In genomic region chr18:51041677-51042076, GRCh38 we compare ENCODE assay signal across 24 cellular contexts. TPM values are rescaled to one million over a fixed set of nuclear protein-coding genes. Genes with fewer than 3 reads are reported as not detected.
DNase-seq lines count a peak whose midpoint lies in the region; ATAC-seq and TF ChIP-seq lines count a peak whose summit lies in the region.
"Had no signal": no experiment of that assay in that cellular context is flagged by ENCODE, and none has a peak within 500 bp of the region (broad histone marks: within the 10 kb centered on the region; RNA-seq: fewer than 3 reads in every experiment).

No MANE protein-coding gene starts in this region.

- H3K27ac ChIP-seq in left lung = no peak overlapping the region
- H3K27ac ChIP-seq: C4-2B had no signal

- no peaks in the 10 kb centered on the region for H3K36me3 ChIP-seq in left lung
- H3K36me3 ChIP-seq: MG63 had no signal

- intact Hi-C loops in natural killer cell (cut with micrococcal nuclease) = no loop called here
- intact Hi-C loops in left lung (cut with DNase I) = loop anchor here in 1 of 2 donors (10.0 kb wide), 1 partner anchor 217 kb away; the partner anchor contains the start of gene MRO

- H3K4me1 ChIP-seq in left lung = peaks cover 5 to 88% of the 10 kb centered on the region in 2 donors

- DNase-seq in activated T-cell treated with anti-CD3 and anti-CD28 coated beads, Interleukin-2, amount 50 U/mL, for 24 hours = no peak
- no peak for DNase-seq in activated T-cell treated with anti-CD3 and anti-CD28 coated beads, Interleukin-2, amount 50 U/mL, for 1 hour
- DNase-seq in natural killer cell (no peak), left lung (no peak), SW 1271 (lab: John Stamatoyannopoulos, UW) (no peak)
- no peak for DNase-seq in natural killer cell treated with Interleukin-12 subunit alpha and Interleukin-12 subunit beta and Interleukin-15 and Interleukin-18, amount 100 ng/mL, for 72 hours (ENCODE audit: low spot score)
- DNase-seq in effector memory CD8-positive, alpha-beta T cell = no peak
- no peak for DNase-seq in stimulated activated effector memory CD8-positive, alpha-beta T cell treated with anti-CD3 and anti-CD28 coated beads, Interleukin-12 subunit alpha, Interleukin-12 subunit beta, amount 100 ng/mL, for 72 hours (ENCODE audit: low spot score in 2 of 2)
- DNase-seq: AML-193, COR-L47, DMS 273 treated with DMSO at 0.1 percent for 48 hours, DND-41, Kasumi-1, MG63, NCI-H1417, NCI-H1694 treated with DMSO at 0.1 percent for 48 hours, NCI-H2081 treated with DMSO at 0.1 percent for 48 hours, NCI-H2171 treated with DMSO at 0.1 percent for 48 hours, NCI-H524 treated with DMSO at 0.1 percent for 48 hours, NCI-H82 had no signal

- ATAC-seq in natural killer cell (no peak), left lung (no peak)
- ATAC-seq in natural killer cell treated with Interleukin-12 subunit alpha and Interleukin-12 subunit beta and Interleukin-15 and Interleukin-18, amount 100 ng/mL, for 72 hours = no peak
- ATAC-seq in effector memory CD8-positive, alpha-beta T cell (replicated peaks) = no peak
- ATAC-seq in stimulated activated effector memory CD8-positive, alpha-beta T cell treated with anti-CD3 and anti-CD28 coated beads, Interleukin-12 subunit alpha, Interleukin-12 subunit beta, amount 100 ng/mL, for 72 hours = no peak
- ATAC-seq: GM12878, Panc1 had no signal

- no peaks in the 10 kb centered on the region for H3K9me3 Mint-ChIP-seq in activated T-cell treated with anti-CD3 and anti-CD28 coated beads, Interleukin-2, amount 50 U/mL, for 24 hours
- H3K9me3 Mint-ChIP-seq in natural killer cell = no peaks in the 10 kb centered on the region
- H3K9me3 Mint-ChIP-seq in natural killer cell treated with Interleukin-12 subunit alpha and Interleukin-12 subunit beta and Interleukin-15 and Interleukin-18, amount 100 ng/mL, for 72 hours = no peaks in the 10 kb centered on the region
- H3K9me3 Mint-ChIP-seq in effector memory CD8-positive, alpha-beta T cell = no peaks in the 10 kb centered on the region
- no peaks in the 10 kb centered on the region for H3K9me3 Mint-ChIP-seq in stimulated activated effector memory CD8-positive, alpha-beta T cell treated with anti-CD3 and anti-CD28 coated beads, Interleukin-12 subunit alpha, Interleukin-12 subunit beta, amount 100 ng/mL, for 72 hours
- H3K9me3 Mint-ChIP-seq: IgD-negative memory B cell had no signal

- no peaks in the 10 kb centered on the region for H3K9me3 ChIP-seq in left lung
- H3K9me3 ChIP-seq: MG63 had no signal

- H3K27me3 ChIP-seq in left lung = no peaks in the 10 kb centered on the region
- H3K27me3 ChIP-seq: MG63 had no signal

- no peaks in the 10 kb centered on the region for H3K27me3 Mint-ChIP-seq in activated T-cell treated with anti-CD3 and anti-CD28 coated beads, Interleukin-2, amount 50 U/mL, for 24 hours
- no peaks in the 10 kb centered on the region for H3K27me3 Mint-ChIP-seq in natural killer cell (ENCODE audit: low read depth in 2 of 2)
- H3K27me3 Mint-ChIP-seq in natural killer cell treated with Interleukin-12 subunit alpha and Interleukin-12 subunit beta and Interleukin-15 and Interleukin-18, amount 100 ng/mL, for 72 hours = no peaks in the 10 kb centered on the region
- no peaks in the 10 kb centered on the region for H3K27me3 Mint-ChIP-seq in effector memory CD8-positive, alpha-beta T cell
- H3K27me3 Mint-ChIP-seq: IgD-negative memory B cell had no signal

- peaks cover 18% of the 10 kb centered on the region for H3K36me3 Mint-ChIP-seq in activated T-cell treated with anti-CD3 and anti-CD28 coated beads, Interleukin-2, amount 50 U/mL, for 24 hours (ENCODE audit: low read depth)
- no peaks in the 10 kb centered on the region for H3K36me3 Mint-ChIP-seq in natural killer cell
- no peaks in the 10 kb centered on the region for H3K36me3 Mint-ChIP-seq in natural killer cell treated with Interleukin-12 subunit alpha and Interleukin-12 subunit beta and Interleukin-15 and Interleukin-18, amount 100 ng/mL, for 72 hours
- H3K36me3 Mint-ChIP-seq in effector memory CD8-positive, alpha-beta T cell (ENCODE audit: insufficient read depth) = peaks cover 7% of the 10 kb centered on the region
- peaks cover 16% of the 10 kb centered on the region for H3K36me3 Mint-ChIP-seq in stimulated activated effector memory CD8-positive, alpha-beta T cell treated with anti-CD3 and anti-CD28 coated beads, Interleukin-12 subunit alpha, Interleukin-12 subunit beta, amount 100 ng/mL, for 72 hours
- H3K36me3 Mint-ChIP-seq: IgD-negative memory B cell had no signal

- H3K4me3 ChIP-seq in left lung = no peak overlapping the region
- H3K4me3 ChIP-seq: GM12878, MG63 had no signal

- peak overlapping the region; percentile 76 for H3K27ac Mint-ChIP-seq in activated T-cell treated with anti-CD3 and anti-CD28 coated beads, Interleukin-2, amount 50 U/mL, for 24 hours
- H3K27ac Mint-ChIP-seq in natural killer cell = peak overlapping the region; percentile 2 to 74
- peak overlapping the region in 1 of 2 donors; percentile 62 for H3K27ac Mint-ChIP-seq in natural killer cell treated with Interleukin-12 subunit alpha and Interleukin-12 subunit beta and Interleukin-15 and Interleukin-18, amount 100 ng/mL, for 72 hours
- peak overlapping the region; percentile 13 to 87 for H3K27ac Mint-ChIP-seq in effector memory CD8-positive, alpha-beta T cell
- H3K27ac Mint-ChIP-seq in stimulated activated effector memory CD8-positive, alpha-beta T cell treated with anti-CD3 and anti-CD28 coated beads, Interleukin-12 subunit alpha, Interleukin-12 subunit beta, amount 100 ng/mL, for 72 hours = no peak overlapping the region

- no peak for TF ChIP-seq CTCF in natural killer cell (IDR thresholded peaks at IDR 0.05)
- no peak for TF ChIP-seq CTCF in left lung (IDR thresholded peaks at IDR 0.05)

- H3K4me1 Mint-ChIP-seq in activated T-cell treated with anti-CD3 and anti-CD28 coated beads, Interleukin-2, amount 50 U/mL, for 24 hours (ENCODE audit: low read depth) = peaks cover 88% of the 10 kb centered on the region
- H3K4me1 Mint-ChIP-seq in natural killer cell = peaks cover 76% of the 10 kb centered on the region in 2 donors
- H3K4me1 Mint-ChIP-seq in natural killer cell treated with Interleukin-12 subunit alpha and Interleukin-12 subunit beta and Interleukin-15 and Interleukin-18, amount 100 ng/mL, for 72 hours (ENCODE audit: low read depth in 2 of 2) = peaks cover 52 to 63% of the 10 kb centered on the region in 2 donors
- H3K4me1 Mint-ChIP-seq in effector memory CD8-positive, alpha-beta T cell (ENCODE audit: low read depth in 2 of 2) = peaks cover 59 to 63% of the 10 kb centered on the region in 2 donors
- H3K4me1 Mint-ChIP-seq in stimulated activated effector memory CD8-positive, alpha-beta T cell treated with anti-CD3 and anti-CD28 coated beads, Interleukin-12 subunit alpha, Interleukin-12 subunit beta, amount 100 ng/mL, for 72 hours = peaks cover 77% of the 10 kb centered on the region

- H3K4me3 Mint-ChIP-seq in activated T-cell treated with anti-CD3 and anti-CD28 coated beads, Interleukin-2, amount 50 U/mL, for 24 hours = no peak overlapping the region
- H3K4me3 Mint-ChIP-seq in natural killer cell = no peak overlapping the region
- no peak overlapping the region for H3K4me3 Mint-ChIP-seq in natural killer cell treated with Interleukin-12 subunit alpha and Interleukin-12 subunit beta and Interleukin-15 and Interleukin-18, amount 100 ng/mL, for 72 hours
- H3K4me3 Mint-ChIP-seq in effector memory CD8-positive, alpha-beta T cell = peak overlapping the region in 1 of 2 donors; percentile 59
- H3K4me3 Mint-ChIP-seq in stimulated activated effector memory CD8-positive, alpha-beta T cell treated with anti-CD3 and anti-CD28 coated beads, Interleukin-12 subunit alpha, Interleukin-12 subunit beta, amount 100 ng/mL, for 72 hours = no peak overlapping the region
- H3K4me3 Mint-ChIP-seq: IgD-negative memory B cell had no signal

RNA-seq across cellular contexts. Expression of gene SMAD4, which starts 11.7 kb away (rescaled TPM):
- total RNA-seq in natural killer cell (10 to 100 TPM; 63.4 to 92.7 (median 73.8) TPM), left lung (10 to 100 TPM; 90.7 to 92.2 TPM)
- 10 to 100 TPM; 64.2 to 67.3 TPM for total RNA-seq in natural killer cell treated with Interleukin-12 subunit alpha and Interleukin-12 subunit beta and Interleukin-15 and Interleukin-18, amount 100 ng/mL, for 72 hours
